Comparison of ENCODE assay signal across 9 cellular contexts in the genomic region with DNA sequence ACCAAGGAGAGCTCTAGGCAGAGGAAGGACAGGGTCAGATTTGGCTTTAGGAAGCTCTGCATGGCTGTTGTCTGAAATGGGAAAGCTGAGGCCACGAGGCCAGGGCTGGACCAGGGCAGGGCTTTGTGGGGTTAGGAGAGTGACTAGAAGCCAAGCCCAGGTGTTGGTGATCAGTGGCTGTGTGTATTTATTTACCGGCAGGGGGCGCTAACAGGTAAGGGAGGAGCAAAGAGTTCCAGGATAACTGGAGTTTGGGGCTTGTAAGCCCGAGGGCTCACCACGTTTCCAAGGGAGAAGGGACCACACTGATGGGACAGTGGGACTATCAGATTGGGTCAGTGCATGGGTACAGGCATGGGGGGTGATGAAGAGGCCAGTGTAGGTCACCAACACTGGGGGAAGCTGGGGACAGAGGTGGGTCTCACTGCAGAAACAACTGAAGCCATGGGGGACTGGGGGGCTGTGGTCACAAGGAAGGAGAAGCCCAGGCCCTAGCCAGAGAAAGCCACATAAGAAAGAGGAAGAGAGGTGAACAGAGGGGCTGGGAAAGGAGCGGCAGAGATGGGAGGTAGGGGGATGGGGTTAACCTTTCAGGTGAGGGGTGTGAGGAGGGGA. TPM values are rescaled to one million over a fixed set of nuclear protein-coding genes. Genes with fewer than 3 reads are reported as not detected.
DNase-seq lines count a peak whose midpoint lies in the region; ATAC-seq and TF ChIP-seq lines count a peak whose summit lies in the region.
"Had no signal": no experiment of that assay in that cellular context is flagged by ENCODE, and none has a peak within 500 bp of the region (broad histone marks: within the 10 kb centered on the region; RNA-seq: fewer than 3 reads in every experiment).

No MANE protein-coding gene starts in this region.

- peak; percentile 57 to 79 for DNase-seq in NCI-H2081 (lab: John Stamatoyannopoulos, UW)
- no peak for DNase-seq in NCI-H2081 treated with DMSO at 0.1 percent for 48 hours (lab: John Stamatoyannopoulos, UW)
- DNase-seq in NCI-H1048 (lab: John Stamatoyannopoulos, UW) = peak; percentile 46
- DNase-seq in activated naive CD8-positive, alpha-beta T cell treated with anti-CD3 and anti-CD28 coated beads for 36 hours = peak; percentile 43
- peak; percentile 88 for DNase-seq in hepatocyte (ENCODE audit: low spot score)
- DNase-seq in stimulated activated CD4-positive, alpha-beta T cell treated with anti-CD3 and anti-CD28 coated beads, Interleukin-1b, Interleukin-23, amount 100 ng/mL, for 24 hours (ENCODE audit: low read depth in 4 of 4, low spot score in 1 of 4) = peak; percentile 32 to 43 (median 36)

- H3K4me1 ChIP-seq in hepatocyte (ENCODE audit: insufficient read depth) = peaks cover 13% of the 10 kb centered on the region

- no peaks in the 10 kb centered on the region for H3K9me3 Mint-ChIP-seq in activated naive CD8-positive, alpha-beta T cell treated with anti-CD3 and anti-CD28 coated beads for 36 hours

- H3K4me2 ChIP-seq in hepatocyte = no peak overlapping the region
- H3K4me2 ChIP-seq: BLaER1 had no signal

- peaks cover 28% of the 10 kb centered on the region for H3K79me2 ChIP-seq in hepatocyte

- peaks cover 30% of the 10 kb centered on the region for H3K4me1 Mint-ChIP-seq in activated naive CD8-positive, alpha-beta T cell treated with anti-CD3 and anti-CD28 coated beads for 36 hours

- H3K36me3 ChIP-seq in hepatocyte (replicated peaks; ENCODE audit: insufficient read depth, low read depth) = no peaks in the 10 kb centered on the region

- no peaks in the 10 kb centered on the region for H3K9me3 ChIP-seq in hepatocyte (ENCODE audit: low read depth)
- H3K9me3 ChIP-seq: BLaER1 had no signal

- no peak overlapping the region for H3K27ac Mint-ChIP-seq in activated naive CD8-positive, alpha-beta T cell treated with anti-CD3 and anti-CD28 coated beads for 36 hours

- no peaks in the 10 kb centered on the region for H3K9me2 ChIP-seq in hepatocyte (replicated peaks; ENCODE audit: insufficient read depth)

- no peak overlapping the region for H3K4me3 Mint-ChIP-seq in activated naive CD8-positive, alpha-beta T cell treated with anti-CD3 and anti-CD28 coated beads for 36 hours

- no peak overlapping the region for H3K27ac ChIP-seq in hepatocyte
- H3K27ac ChIP-seq: BLaER1 had no signal

- H3K27me3 Mint-ChIP-seq in activated naive CD8-positive, alpha-beta T cell treated with anti-CD3 and anti-CD28 coated beads for 36 hours = no peaks in the 10 kb centered on the region

- H3K4me3 ChIP-seq in hepatocyte = no peak overlapping the region
- H3K4me3 ChIP-seq: BLaER1 had no signal

- H3K27me3 ChIP-seq in hepatocyte = no peaks in the 10 kb centered on the region
- H3K27me3 ChIP-seq: BLaER1 had no signal

- ATAC-seq in SK-N-SH treated with all-trans-retinoic acid at 6 μM for 48 hours = peak; percentile 45
- no peak for ATAC-seq in GM21515 (IDR thresholded peaks at IDR 0.05; ENCODE audit: unreplicated experiment)

- H2AFZ ChIP-seq in hepatocyte = no peak overlapping the region

- H3K36me3 Mint-ChIP-seq in activated naive CD8-positive, alpha-beta T cell treated with anti-CD3 and anti-CD28 coated beads for 36 hours = peaks cover 27% of the 10 kb centered on the region

- TF ChIP-seq CTCF in hepatocyte (IDR thresholded peaks at IDR 0.05; ENCODE audit: poor library complexity) = peak; percentile 70

- WGBS in hepatocyte (ENCODE audit: low lambda C conversion rate, missing lambda C conversion rate) = 25% methylated on average over 6 of the region's 6 CpGs

- H4K20me1 ChIP-seq in hepatocyte (ENCODE audit: insufficient read depth, poor library complexity, severe bottlenecking) = no peaks in the 10 kb centered on the region

TF ChIP-seq in SK-N-SH treated with all-trans-retinoic acid at 6 μM for 48 hours, 23 proteins besides CTCF, POLR2A, EP300 and RAD21:
- TF ChIP-seq OSR1 (CRISPR knock-in tag; IDR thresholded peaks at IDR 0.05) (no peak), PPARA (CRISPR knock-in tag; IDR thresholded peaks at IDR 0.05; ENCODE audit: borderline replicate concordance) (no peak), ZNF8 (CRISPR knock-in tag; IDR thresholded peaks at IDR 0.05) (no peak), SNAI2 (CRISPR knock-in tag; IDR thresholded peaks at IDR 0.05) (no peak), PATZ1 (CRISPR knock-in tag; IDR thresholded peaks at IDR 0.05; ENCODE audit: borderline replicate concordance) (no peak), GLIS3 (CRISPR knock-in tag; IDR thresholded peaks at IDR 0.05) (no peak), ISL1 (CRISPR knock-in tag; IDR thresholded peaks at IDR 0.05) (no peak), RARB (CRISPR knock-in tag; IDR thresholded peaks at IDR 0.05) (no peak), TCF4 (CRISPR knock-in tag; IDR thresholded peaks at IDR 0.05; ENCODE audit: borderline replicate concordance) (no peak), CSDC2 (CRISPR knock-in tag; IDR thresholded peaks at IDR 0.05) (no peak), ZFP3 (CRISPR knock-in tag; IDR thresholded peaks at IDR 0.05) (no peak)
- TF ChIP-seq, protein P1, sequence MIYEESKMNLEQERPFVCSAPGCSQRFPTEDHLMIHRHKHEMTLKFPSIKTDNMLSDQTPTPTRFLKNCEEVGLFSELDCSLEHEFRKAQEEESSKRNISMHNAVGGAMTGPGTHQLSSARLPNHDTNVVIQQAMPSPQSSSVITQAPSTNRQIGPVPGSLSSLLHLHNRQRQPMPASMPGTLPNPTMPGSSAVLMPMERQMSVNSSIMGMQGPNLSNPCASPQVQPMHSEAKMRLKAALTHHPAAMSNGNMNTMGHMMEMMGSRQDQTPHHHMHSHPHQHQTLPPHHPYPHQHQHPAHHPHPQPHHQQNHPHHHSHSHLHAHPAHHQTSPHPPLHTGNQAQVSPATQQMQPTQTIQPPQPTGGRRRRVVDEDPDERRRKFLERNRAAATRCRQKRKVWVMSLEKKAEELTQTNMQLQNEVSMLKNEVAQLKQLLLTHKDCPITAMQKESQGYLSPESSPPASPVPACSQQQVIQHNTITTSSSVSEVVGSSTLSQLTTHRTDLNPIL (CRISPR knock-in tag; IDR thresholded peaks at IDR 0.05; ENCODE audit: low read depth) = no peak
- TF ChIP-seq, protein P2, sequence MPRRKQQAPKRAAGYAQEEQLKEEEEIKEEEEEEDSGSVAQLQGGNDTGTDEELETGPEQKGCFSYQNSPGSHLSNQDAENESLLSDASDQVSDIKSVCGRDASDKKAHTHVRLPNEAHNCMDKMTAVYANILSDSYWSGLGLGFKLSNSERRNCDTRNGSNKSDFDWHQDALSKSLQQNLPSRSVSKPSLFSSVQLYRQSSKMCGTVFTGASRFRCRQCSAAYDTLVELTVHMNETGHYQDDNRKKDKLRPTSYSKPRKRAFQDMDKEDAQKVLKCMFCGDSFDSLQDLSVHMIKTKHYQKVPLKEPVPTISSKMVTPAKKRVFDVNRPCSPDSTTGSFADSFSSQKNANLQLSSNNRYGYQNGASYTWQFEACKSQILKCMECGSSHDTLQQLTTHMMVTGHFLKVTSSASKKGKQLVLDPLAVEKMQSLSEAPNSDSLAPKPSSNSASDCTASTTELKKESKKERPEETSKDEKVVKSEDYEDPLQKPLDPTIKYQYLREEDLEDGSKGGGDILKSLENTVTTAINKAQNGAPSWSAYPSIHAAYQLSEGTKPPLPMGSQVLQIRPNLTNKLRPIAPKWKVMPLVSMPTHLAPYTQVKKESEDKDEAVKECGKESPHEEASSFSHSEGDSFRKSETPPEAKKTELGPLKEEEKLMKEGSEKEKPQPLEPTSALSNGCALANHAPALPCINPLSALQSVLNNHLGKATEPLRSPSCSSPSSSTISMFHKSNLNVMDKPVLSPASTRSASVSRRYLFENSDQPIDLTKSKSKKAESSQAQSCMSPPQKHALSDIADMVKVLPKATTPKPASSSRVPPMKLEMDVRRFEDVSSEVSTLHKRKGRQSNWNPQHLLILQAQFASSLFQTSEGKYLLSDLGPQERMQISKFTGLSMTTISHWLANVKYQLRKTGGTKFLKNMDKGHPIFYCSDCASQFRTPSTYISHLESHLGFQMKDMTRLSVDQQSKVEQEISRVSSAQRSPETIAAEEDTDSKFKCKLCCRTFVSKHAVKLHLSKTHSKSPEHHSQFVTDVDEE (CRISPR knock-in tag; IDR thresholded peaks at IDR 0.05) = no peak

RNA-seq across cellular contexts. Expression of gene TMEM147, which starts 3.9 kb away (rescaled TPM):
- 10 to 100 TPM; 74.4 to 81.6 TPM for total RNA-seq in activated naive CD8-positive, alpha-beta T cell treated with anti-CD3 and anti-CD28 coated beads for 36 hours
- 115 and 133 TPM in 2 replicates for total RNA-seq in hepatocyte
- polyA plus RNA-seq in hepatocyte = 287 and 288 TPM in 2 replicates

RNA-seq across cellular contexts. Expression of gene ATP4A, which starts 14.2 kb away (rescaled TPM):
- total RNA-seq in activated naive CD8-positive, alpha-beta T cell treated with anti-CD3 and anti-CD28 coated beads for 36 hours = not detected
- total RNA-seq in hepatocyte = 5.0 and 6.4 TPM in 2 replicates
- 3.5 and 5.1 TPM in 2 replicates for polyA plus RNA-seq in hepatocyte

RNA-seq across cellular contexts. Expression of gene GAPDHS, which starts 16.0 kb away (rescaled TPM):
- total RNA-seq in activated naive CD8-positive, alpha-beta T cell treated with anti-CD3 and anti-CD28 coated beads for 36 hours = not detected
- total RNA-seq in hepatocyte = not detected in 2 replicates
- polyA plus RNA-seq in hepatocyte = not detected in 2 replicates

RNA-seq across cellular contexts. Expression of gene SBSN, which starts 21.2 kb away (rescaled TPM):
- total RNA-seq in activated naive CD8-positive, alpha-beta T cell treated with anti-CD3 and anti-CD28 coated beads for 36 hours = not detected
- 0.40 TPM in 1 of 2 replicates, not detected in the other for total RNA-seq in hepatocyte
- 0.19 and 0.66 TPM in 2 replicates for polyA plus RNA-seq in hepatocyte

RNA-seq across cellular contexts. Expression of gene DMKN, which starts 35.8 kb away (rescaled TPM):
- 1 to 10 TPM; 1.4 to 1.5 TPM for total RNA-seq in activated naive CD8-positive, alpha-beta T cell treated with anti-CD3 and anti-CD28 coated beads for 36 hours
- 57.0 and 64.1 TPM in 2 replicates for total RNA-seq in hepatocyte
- 99.5 and 111 TPM in 2 replicates for polyA plus RNA-seq in hepatocyte
